ENCODE assay signal across 9 cellular contexts in genomic region chr7:73521636-73522080, GRCh38. TPM values are rescaled to one million over a fixed set of nuclear protein-coding genes. Genes with fewer than 3 reads are reported as not detected.
DNase-seq lines count a peak whose midpoint lies in the region; ATAC-seq, FAIRE-seq and TF ChIP-seq lines count a peak whose summit lies in the region.
"Had no signal": no experiment of that assay in that cellular context is flagged by ENCODE, and none has a peak within 500 bp of the region (broad histone marks: within the 10 kb centered on the region; RNA-seq: fewer than 3 reads in every experiment).

No MANE protein-coding gene starts in this region.

- CTCF ChIA-PET in AG04449 (lab: Yijun Ruan, JAX) = interaction anchor here (1.0 to 1.2 kb wide), 3 partner anchors 17 to 213 kb away, joined by 3 read pairs; no protein-coding TSS in a partner anchor

- peak overlapping the region; percentile 92 for H3K4me2 ChIP-seq in astrocyte (ENCODE audit: low read length)

- H3K27me3 ChIP-seq in astrocyte (ENCODE audit: insufficient read depth, low read length) (no peaks in the 10 kb centered on the region), iPS-18a (ENCODE audit: control insufficient read depth, insufficient read depth, low read length) (no peaks in the 10 kb centered on the region)

- H3K36me3 Mint-ChIP-seq in astrocyte (ENCODE audit: low read depth, unreplicated experiment) = peaks cover 6% of the 10 kb centered on the region

- no peak overlapping the region for H3K27ac Mint-ChIP-seq in astrocyte (ENCODE audit: unreplicated experiment)

- peak overlapping the region; percentile 84 for H3K9ac ChIP-seq in astrocyte (ENCODE audit: low read length)
- peak overlapping the region; percentile 82 for H3K9ac ChIP-seq in iPS-18a (ENCODE audit: low read length)

- no peaks in the 10 kb centered on the region for H3K27me3 Mint-ChIP-seq in astrocyte (ENCODE audit: low read depth, unreplicated experiment)

- H3K27ac ChIP-seq in astrocyte (ENCODE audit: low read depth, low read length) (peak overlapping the region; percentile 85), iPS-18a (ENCODE audit: low read length) (peak overlapping the region; percentile 80), skin epidermis (peak overlapping the region; percentile 76 to 98 (median 90))

- H3K36me3 ChIP-seq in astrocyte (ENCODE audit: insufficient read depth, low read length) (peaks cover 3% of the 10 kb centered on the region), iPS-18a (ENCODE audit: control insufficient read depth, low read depth, low read length) (peaks cover 19% of the 10 kb centered on the region)

- TF ChIP-seq CTCF in AG04449 (IDR thresholded peaks at IDR 0.05; ENCODE audit: insufficient read depth, low read length, missing control alignments) (no peak), GM12865 (IDR thresholded peaks at IDR 0.05; ENCODE audit: insufficient read depth, low read depth, low read length, missing control alignments) (no peak), astrocyte (IDR thresholded peaks at IDR 0.05; ENCODE audit: insufficient read depth, low read depth, low read length) (no peak)

- H3K4me3 Mint-ChIP-seq in astrocyte (ENCODE audit: unreplicated experiment) = peak overlapping the region; percentile 90

- POLR2A ChIA-PET in AG04449 (lab: Yijun Ruan, JAX) = interaction anchor here (0.7 to 1.4 kb wide), 4 partner anchors 9 to 44 kb away, joined by 3 to 6 read pairs (median 4); no protein-coding TSS in a partner anchor

- no peaks in the 10 kb centered on the region for H3K9me3 Mint-ChIP-seq in astrocyte (ENCODE audit: unreplicated experiment)
- H3K9me3 Mint-ChIP-seq: T-helper 1 cell treated with Interleukin-12 subunit alpha and Interleukin-12 subunit beta and Interleukin-4 antibody, amounts not matched to agents 30 μg/mL and 1 μg/mL, for 36 hours had no signal

- H3K4me3 ChIP-seq in AG04449 (ENCODE audit: low read depth, low read length) (peak overlapping the region; percentile 76), GM12865 (ENCODE audit: low read depth, low read length) (peak overlapping the region; percentile 95), astrocyte (ENCODE audit: insufficient read depth, low read depth, low read length) (peak overlapping the region; percentile 72), iPS-18a (ENCODE audit: low read length) (peak overlapping the region; percentile 78), skin epidermis (peak overlapping the region; percentile 67 to 97 (median 89))

- peak overlapping the region; percentile 75 for H2AFZ ChIP-seq in astrocyte (ENCODE audit: low read depth, low read length)

- peaks cover 49% of the 10 kb centered on the region for H3K79me2 ChIP-seq in astrocyte (ENCODE audit: insufficient read depth, low read length)

- peaks cover 39% of the 10 kb centered on the region for H4K20me1 ChIP-seq in astrocyte (ENCODE audit: insufficient read depth, low read length)

- DNase-seq in AG04449 (ENCODE audit: low read depth, low spot score) (no peak), GM12865 (ENCODE audit: low read depth) (no peak), NCI-H1048 (lab: John Stamatoyannopoulos, UW) (peak; percentile 48), astrocyte (ENCODE audit: low read depth) (peak; percentile 30), mucosa of gallbladder (ENCODE audit: low spot score) (no peak)

- FAIRE-seq in astrocyte (lab: Jason Lieb, UNC) = no peak

- H3K4me1 ChIP-seq in astrocyte (ENCODE audit: insufficient read depth, low read length) (peaks cover 11% of the 10 kb centered on the region), iPS-18a (ENCODE audit: control insufficient read depth, low read depth, low read length) (peaks cover 9% of the 10 kb centered on the region)

- H3K9me3 ChIP-seq in astrocyte (ENCODE audit: insufficient read depth, low read depth, low read length) (no peaks in the 10 kb centered on the region), iPS-18a (ENCODE audit: control insufficient read depth, low read depth, low read length) (no peaks in the 10 kb centered on the region)

- H3K4me1 Mint-ChIP-seq in astrocyte (ENCODE audit: low read depth, unreplicated experiment) = peaks cover 20% of the 10 kb centered on the region

- ATAC-seq in HG02610 (IDR thresholded peaks at IDR 0.05; ENCODE audit: unreplicated experiment) = peak; percentile 43

RNA-seq across cellular contexts. Expression of gene BAZ1B, which starts 0.4 kb away (rescaled TPM):
- total RNA-seq in astrocyte (61.0 and 62.5 TPM in 2 replicates), mucosa of gallbladder (50.7 TPM)

RNA-seq across cellular contexts. Expression of gene BCL7B, which starts 35.8 kb away (rescaled TPM):
- total RNA-seq in astrocyte (27.6 and 30.1 TPM in 2 replicates), mucosa of gallbladder (57.7 TPM)

RNA-seq across cellular contexts. Expression of gene TBL2, which starts 56.7 kb away (rescaled TPM):
- 54.8 and 58.6 TPM in 2 replicates for total RNA-seq in astrocyte
- 39.2 TPM for total RNA-seq in mucosa of gallbladder

Comparison
In these comparisons a context has a peak if more than half of its experiments do, and no peak if none do; other contexts are left out.
1. DNase-seq: peak in NCI-H1048 (single experiment) and astrocyte (single experiment); none in AG04449 (single experiment), GM12865 (single experiment) and mucosa of gallbladder (single experiment).
2. Peak in every context shown above with its lines, with median percentiles within 50 percentile points of each other: H3K4me3 ChIP-seq and H3K27ac ChIP-seq.